20 cellular contexts compared by ENCODE assay signal in the genomic region with DNA sequence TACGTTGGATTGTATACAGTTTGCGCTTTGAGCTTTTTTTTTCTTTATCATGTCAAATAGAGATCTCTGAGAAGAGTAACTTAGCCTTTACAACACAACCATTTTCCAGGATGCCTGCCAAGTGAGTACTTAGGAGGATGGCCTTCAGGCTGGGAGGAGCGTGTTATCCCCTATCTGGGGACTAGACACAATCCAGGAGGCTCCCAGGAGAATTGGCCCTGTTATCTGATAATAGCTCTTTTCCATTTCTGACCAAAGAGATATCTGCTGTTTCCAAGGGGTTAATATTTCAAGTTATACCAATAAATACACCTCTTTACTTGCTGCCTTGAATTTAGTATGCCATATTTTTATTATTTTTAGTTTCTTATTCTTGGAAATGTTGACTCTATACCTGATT.
"Had no signal": no experiment of that assay in that cellular context is flagged by ENCODE, and none has a peak within 500 bp of the region (broad histone marks: within the 10 kb centered on the region; RNA-seq: fewer than 3 reads in every experiment).

No MANE protein-coding gene starts in this region.

- H3K36me3 ChIP-seq: cardiac muscle cell, heart right ventricle, neutrophil, ovary, prostate gland, upper lobe of left lung had no signal

- H3K27me3 ChIP-seq: body of pancreas, cardiac muscle cell, neutrophil, ovary, testis, upper lobe of left lung had no signal

- H3K27ac ChIP-seq: body of pancreas, cardiac muscle cell, heart right ventricle, neutrophil, ovary, prostate gland, testis, upper lobe of left lung, VCaP had no signal

- H3K4me1 ChIP-seq: body of pancreas, heart right ventricle, prostate gland, testis, upper lobe of left lung had no signal

- DNase-seq: activated CD4-positive, alpha-beta memory T cell treated with anti-CD3 and anti-CD28 coated beads, Interleukin-2, amount 10 ng/mL, durations not matched to agents 7 days and 5 days; activated CD4-positive, alpha-beta T cell treated with anti-CD3 and anti-CD28 coated beads, Interleukin-2, amount 10 ng/mL, durations not matched to agents 24 days and 14 days; activated effector memory CD4-positive, alpha-beta T cell treated with anti-CD3 and anti-CD28 coated beads, Interleukin-2, amount 50 U/mL, for 16 hours; activated T-cell treated with anti-CD3 and anti-CD28 coated beads, Interleukin-2, amount 50 U/mL, for 72 hours; anterior cingulate cortex; body of pancreas; heart right ventricle; ovary; stimulated activated CD4-positive, alpha-beta T cell treated with anti-CD3 and anti-CD28 coated beads, Interleukin-4, amount 100 ng/mL, for 1 hour; stimulated activated naive CD4-positive, alpha-beta T cell; testis; upper lobe of left lung had no signal

- H3K4me3 ChIP-seq: body of pancreas, cardiac muscle cell, heart right ventricle, lung, ovary, prostate gland, testis, upper lobe of left lung had no signal

- ATAC-seq: activated CD4-positive, CD25-positive, alpha-beta regulatory T cell treated with anti-CD3 and anti-CD28 coated beads, Interleukin-2, amount 50 U/mL, for 24 hours; activated T-cell treated with anti-CD3 and anti-CD28 coated beads, Interleukin-2, amount 50 U/mL, for 72 hours; body of pancreas; heart right ventricle; left lobe of liver; natural killer cell treated with Interleukin-12 subunit alpha and Interleukin-12 subunit beta and Interleukin-15 and Interleukin-18, amount 100 ng/mL, for 72 hours had no signal

- H3K9me3 ChIP-seq: body of pancreas, heart right ventricle, neutrophil, ovary, prostate gland, testis, upper lobe of left lung had no signal
